Comparison of ENCODE assay signal across 22 cellular contexts in the genomic region with DNA sequence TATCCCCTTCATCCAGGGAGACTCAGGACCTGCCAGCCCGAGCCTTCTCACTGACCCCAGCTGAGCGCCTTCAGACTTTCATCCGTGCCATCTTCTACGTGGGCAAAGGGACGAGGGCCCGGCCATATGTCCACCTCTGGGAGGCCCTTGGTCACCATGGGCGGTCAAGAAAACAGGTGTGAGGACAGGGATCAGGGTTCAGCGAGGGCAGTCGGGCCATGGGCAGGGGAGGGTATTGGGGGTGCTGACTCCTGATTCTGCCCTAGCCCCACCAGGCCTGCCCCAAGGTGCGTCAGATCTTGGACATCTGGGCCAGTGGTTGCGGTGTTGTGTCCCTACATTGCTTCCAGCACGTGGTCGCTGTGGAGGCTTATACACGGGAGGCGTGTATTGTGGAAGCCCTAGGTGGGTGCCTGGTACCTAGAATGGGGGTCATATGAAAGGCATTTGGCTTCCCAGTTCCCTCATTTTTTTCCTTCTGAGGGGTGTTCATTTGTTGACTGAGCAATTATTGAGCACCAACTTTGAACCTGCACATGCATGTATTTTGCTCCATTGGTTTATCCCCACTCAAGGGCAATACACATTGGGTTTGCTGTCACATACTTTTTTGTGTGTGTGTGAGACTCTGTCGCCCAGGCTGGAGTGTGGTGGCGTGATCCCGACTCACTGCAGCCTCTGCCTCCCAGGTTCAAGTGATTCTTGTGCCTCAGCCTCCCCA. TPM values are rescaled to one million over a fixed set of nuclear protein-coding genes. Genes with fewer than 3 reads are reported as not detected.
DNase-seq lines count a peak whose midpoint lies in the region; ATAC-seq, FAIRE-seq and TF ChIP-seq lines count a peak whose summit lies in the region.
"Had no signal": no experiment of that assay in that cellular context is flagged by ENCODE, and none has a peak within 500 bp of the region (broad histone marks: within the 10 kb centered on the region; RNA-seq: fewer than 3 reads in every experiment).

No MANE protein-coding gene starts in this region.

- H3K14ac ChIP-seq in mesenchymal stem cell (ENCODE audit: low read length in 2 of 2) = no peak overlapping the region

- DNase-seq in K562 (ENCODE audit: extremely low read depth in 1 of 4, low spot score in 3 of 4) = no peak
- no peak for DNase-seq in mesenchymal stem cell
- no peak for DNase-seq in ascending aorta (ENCODE audit: low spot score in 2 of 2)
- no peak for DNase-seq in GOT3 (lab: John Stamatoyannopoulos, UW)
- DNase-seq: C1 segment of cervical spinal cord; Calu3; CD4-positive, alpha-beta memory T cell; COR-L47; DMS53; DMS79 treated with DMSO at 0.1 percent for 48 hours; GF-D8; GM23248 had no signal

- no peak for TF ChIP-seq EP300 in K562 (IDR thresholded peaks at IDR 0.05; ENCODE audit: low read length)

- H3K18ac ChIP-seq in mesenchymal stem cell (ENCODE audit: low read depth in 1 of 2, low read length in 2 of 2) = no peak overlapping the region

- no peak overlapping the region for H4K91ac ChIP-seq in mesenchymal stem cell (ENCODE audit: low read length)

- peak overlapping the region; percentile 36 for H4K8ac ChIP-seq in mesenchymal stem cell (ENCODE audit: low read length)

- ATAC-seq in K562 (no peak), GM18502 (IDR thresholded peaks at IDR 0.05; ENCODE audit: poor library complexity, unreplicated experiment) (no peak)

- 84% methylated on average over 16 of the region's 18 CpGs for WGBS in K562 (ENCODE audit: insufficient coverage, low coverage, missing lambda C conversion rate)
- WGBS in mesenchymal stem cell = 94% methylated on average over 16 of the region's 18 CpGs

- H3K27ac ChIP-seq in HEK293 (ENCODE audit: extremely low read depth, low read depth, low read length) = no peak overlapping the region
- no peak overlapping the region for H3K27ac ChIP-seq in K562 (ENCODE audit: extremely low read depth, low read depth, low read length)
- no peak overlapping the region for H3K27ac ChIP-seq in mesenchymal stem cell (ENCODE audit: low read length, poor library complexity, severe bottlenecking)
- H3K27ac ChIP-seq in ascending aorta = no peak overlapping the region
- H3K27ac ChIP-seq: GM23248 had no signal

- no peak overlapping the region for H3K4ac ChIP-seq in mesenchymal stem cell (ENCODE audit: low read depth in 1 of 2, low read length in 2 of 2)

- no peak overlapping the region for H2AFZ ChIP-seq in K562 (ENCODE audit: low read depth, low read length)
- H2AFZ ChIP-seq in mesenchymal stem cell (ENCODE audit: low read depth, low read length) = no peak overlapping the region
- H2AFZ ChIP-seq: GM23248 had no signal

- no peak overlapping the region for H2BK120ac ChIP-seq in mesenchymal stem cell (ENCODE audit: low read depth, low read length)

- TF ChIP-seq RAD21 in K562 (CRISPR knock-in tag; conservative IDR thresholded peaks at IDR 0.05 in 1 of 2, IDR thresholded peaks at IDR 0.05 in 1 of 2) = no peak

- BruUV-seq in K562 (replicated peaks; lab: Mats Ljungman, UMichigan) = no TSS peak

- no peak overlapping the region for H2AK5ac ChIP-seq in mesenchymal stem cell (ENCODE audit: low read length, severe bottlenecking)

- no peak overlapping the region for H2BK5ac ChIP-seq in mesenchymal stem cell (ENCODE audit: low read depth, low read length, poor library complexity, severe bottlenecking)

- no peaks in the 10 kb centered on the region for H3K36me3 ChIP-seq in HEK293 (ENCODE audit: control insufficient read depth in 2 of 2, insufficient read depth in 1 of 2, low read length in 2 of 2)
- H3K36me3 ChIP-seq in K562 (ENCODE audit: control insufficient read depth, insufficient read depth, low read length) = peaks cover 13% of the 10 kb centered on the region; the same call in 1 of the 3 replicates
- H3K36me3 ChIP-seq in mesenchymal stem cell (ENCODE audit: control insufficient read depth in 1 of 2, insufficient read depth in 2 of 2, low read depth in 1 of 2, low read length in 2 of 2) = peaks cover 0 to 14% of the 10 kb centered on the region in 2 experiments
- no peaks in the 10 kb centered on the region for H3K36me3 ChIP-seq in ascending aorta

- peaks cover 6% of the 10 kb centered on the region; the same call in 1 of the 2 replicates for H4K20me1 ChIP-seq in K562 (replicated peaks; ENCODE audit: control insufficient read depth, insufficient read depth, low read length)

- H3K4me3 ChIP-seq in HEK293 (ENCODE audit: low read depth, low read length) (no peak overlapping the region), K562 (no peak overlapping the region), mesenchymal stem cell (ENCODE audit: insufficient read depth in 1 of 2, low read depth in 1 of 2, low read length in 2 of 2) (no peak overlapping the region), ascending aorta (no peak overlapping the region)
- H3K4me3 ChIP-seq: GM23248, HAP-1 had no signal

- intact Hi-C loops in K562 (cut with micrococcal nuclease) (no loop called here), ascending aorta (cut with DNase I) (no loop called here)

- H3K9ac ChIP-seq in K562 (ENCODE audit: insufficient read depth in 1 of 2, low read depth in 2 of 2, low read length in 2 of 2) (no peak overlapping the region), mesenchymal stem cell (ENCODE audit: low read length) (no peak overlapping the region)
- H3K9ac ChIP-seq: GM23248 had no signal

- CTCF ChIA-PET in HEK293 (lab: Yijun Ruan, JAX) (interaction anchor here (0.6 to 1.0 kb wide), 2 partner anchors 24 to 45 kb away, joined by 3 to 7 read pairs; no protein-coding TSS in a partner anchor), K562 (lab: Yijun Ruan, JAX; ENCODE audit: low intra/inter-chr PET ratio) (no interaction called here)

- H3K23ac ChIP-seq in mesenchymal stem cell (ENCODE audit: low read length in 2 of 2) = no peak overlapping the region

- TF ChIP-seq POLR2A in K562 (conservative IDR thresholded peaks at IDR 0.05) = no peak

- no peak for FAIRE-seq in K562 (lab: Jason Lieb, UNC)
- FAIRE-seq: GM12891, GM19239, H54 had no signal

- TF ChIP-seq CTCF in HEK293 (tag by site-specific recombination; IDR thresholded peaks at IDR 0.05) (no peak), K562 (IDR thresholded peaks at IDR 0.05 in 2 of 3, conservative IDR thresholded peaks at IDR 0.05 in 1 of 3; ENCODE audit: insufficient read depth in 2 of 3, low read depth in 1 of 3, low read length in 3 of 3) (no peak), ascending aorta (IDR thresholded peaks at IDR 0.05) (no peak)

- H3K4me2 ChIP-seq in K562 (ENCODE audit: insufficient read depth, low read length) = no peak overlapping the region
- H3K4me2 ChIP-seq in mesenchymal stem cell (ENCODE audit: low read length, poor library complexity, severe bottlenecking) = no peak overlapping the region

- H2BK15ac ChIP-seq in mesenchymal stem cell (ENCODE audit: low read depth, poor library complexity, severe bottlenecking) = no peak overlapping the region

- in situ Hi-C loops in K562 (cut with MboI) = loop anchor here (5.0 kb wide), 1 partner anchor 213 kb away; no protein-coding TSS in a partner anchor

- peaks cover 5% of the 10 kb centered on the region; the same call in 2 of the 3 replicates for H3K79me2 ChIP-seq in K562 (ENCODE audit: control insufficient read depth, insufficient read depth, low read length)

- H2BK12ac ChIP-seq in mesenchymal stem cell (ENCODE audit: low read length in 2 of 2) = no peak overlapping the region

- H3K27me3 ChIP-seq in K562 (ENCODE audit: control insufficient read depth in 2 of 2, insufficient read depth in 2 of 2, low read length in 2 of 2) (no peaks in the 10 kb centered on the region), mesenchymal stem cell (ENCODE audit: control insufficient read depth in 1 of 2, insufficient read depth in 1 of 2, low read length in 2 of 2) (peaks cover 0 to 4% of the 10 kb centered on the region in 2 experiments), ascending aorta (peaks cover 8% of the 10 kb centered on the region)

- H3K9me3 ChIP-seq in HEK293 (ENCODE audit: control insufficient read depth, insufficient read depth, low read depth, low read length) (no peaks in the 10 kb centered on the region), K562 (replicated peaks; ENCODE audit: control insufficient read depth, insufficient read depth, low read depth, low read length) (no peaks in the 10 kb centered on the region), mesenchymal stem cell (ENCODE audit: control insufficient read depth, low read length) (no peaks in the 10 kb centered on the region), ascending aorta (no peaks in the 10 kb centered on the region)
- H3K9me3 ChIP-seq: HAP-1 had no signal

- H3K4me1 ChIP-seq in HEK293 (ENCODE audit: control insufficient read depth, insufficient read depth, low read length) (no peaks in the 10 kb centered on the region), K562 (replicated peaks in 1 of 2; ENCODE audit: control insufficient read depth in 2 of 2, insufficient read depth in 2 of 2, low read length in 2 of 2) (peaks cover 2 to 43% of the 10 kb centered on the region in 2 experiments), mesenchymal stem cell (ENCODE audit: control insufficient read depth, insufficient read depth, low read depth, low read length) (peaks cover 9% of the 10 kb centered on the region), ascending aorta (peaks cover 7 to 11% of the 10 kb centered on the region in 2 donors)

- no peaks in the 10 kb centered on the region for H3K9me1 ChIP-seq in K562 (ENCODE audit: control insufficient read depth, insufficient read depth, low read length)

- no peaks in the 10 kb centered on the region for H3K79me1 ChIP-seq in mesenchymal stem cell (replicated peaks; ENCODE audit: low read length, poor library complexity, severe bottlenecking)

- POLR2A ChIA-PET in HEK293 (lab: Yijun Ruan, JAX) (interaction anchor here (0.6 kb wide), 1 partner anchor 25 kb away, joined by 3 read pairs; no protein-coding TSS in a partner anchor), K562 (lab: Yijun Ruan, JAX) (no interaction called here)

RNA-seq across cellular contexts. Expression of gene ANKLE1, which starts 3.9 kb away (rescaled TPM):
- 4.8 and 20.8 TPM in 2 replicates for total RNA-seq in K562 (2011; cell fraction: chromatin; rRNA removed; ENCODE audit: low replicate concordance)
- 15.0 and 17.0 TPM in 2 replicates for total RNA-seq in K562 (2011; cell fraction: nucleolus; rRNA removed)
- 7.6 and 10.9 TPM in 2 replicates for total RNA-seq in K562 (2011; cell fraction: nucleoplasm; rRNA removed)
- 6.1 and 6.9 TPM in 2 replicates for total RNA-seq in K562 (2014; rRNA removed)
- 1.8 and 2.1 TPM in 2 replicates for total RNA-seq in K562 (2014; rRNA removed; fragmentation: Illumina TruSeq; extraction: Trizol)
- 2.9 and 3.5 TPM in 2 replicates for total RNA-seq in K562 (2015; rRNA removed; fragmentation: Illumina TruSeq; extraction: Trizol)
- total RNA-seq in K562 (2021) = 6.2 and 6.7 TPM in 2 replicates
- polyA plus RNA-seq in K562 (2011; rRNA removed) = 2.2 and 3.2 TPM in 2 replicates
- polyA plus RNA-seq in K562 (2011; cell fraction: cytosol; rRNA removed) = 2.1 and 5.0 TPM in 2 replicates
- polyA plus RNA-seq in K562 (2011; cell fraction: nucleus; rRNA removed) = 8.3 and 16.7 TPM in 2 replicates
- polyA plus RNA-seq in K562 (2012) = 3.2 and 5.8 TPM in 2 replicates
- polyA plus RNA-seq in K562 (2014; fragmentation: Illumina TruSeq; extraction: Trizol) = 5.8 and 6.0 TPM in 2 replicates
- under 1 TPM; 0.63 to 0.64 TPM for polyA plus RNA-seq in K562 (2014; fragmentation: Nextera tagmentation; extraction: Ambion mirVana)
- polyA plus RNA-seq in K562 (2014; rRNA removed) = 8.2 and 9.2 TPM in 2 replicates
- polyA minus RNA-seq in K562 (2011; rRNA and poly(A)+ RNA removed) = 0.75 and 1.1 TPM in 2 replicates
- 1.4 and 3.5 TPM in 2 replicates for polyA minus RNA-seq in K562 (2011; cell fraction: cytosol; rRNA and poly(A)+ RNA removed)
- polyA minus RNA-seq in K562 (2011; cell fraction: nucleus; rRNA and poly(A)+ RNA removed) = 3.4 and 4.8 TPM in 2 replicates
- 0.36 TPM for polyA plus RNA-seq in mesenchymal stem cell (2013, experiment 1 of 2)
- 0.34 TPM for polyA plus RNA-seq in mesenchymal stem cell (2013, experiment 2 of 2)
- not detected for total RNA-seq in ascending aorta

RNA-seq across cellular contexts. Expression of gene ABHD8, which starts 17.6 kb away (rescaled TPM):
- 2.0 TPM in 1 of 2 replicates, not detected in the other for total RNA-seq in K562 (2011; cell fraction: chromatin; rRNA removed; ENCODE audit: low replicate concordance)
- 4.0 and 4.2 TPM in 2 replicates for total RNA-seq in K562 (2011; cell fraction: nucleolus; rRNA removed)
- 1.5 and 1.8 TPM in 2 replicates for total RNA-seq in K562 (2011; cell fraction: nucleoplasm; rRNA removed)
- total RNA-seq in K562 (2014; rRNA removed) = 5.0 and 5.8 TPM in 2 replicates
- 0.22 and 0.29 TPM in 2 replicates for total RNA-seq in K562 (2014; rRNA removed; fragmentation: Illumina TruSeq; extraction: Trizol)
- total RNA-seq in K562 (2015; rRNA removed; fragmentation: Illumina TruSeq; extraction: Trizol) = 1.7 and 1.8 TPM in 2 replicates
- 5.6 and 6.6 TPM in 2 replicates for total RNA-seq in K562 (2021)
- 2.3 and 4.2 TPM in 2 replicates for polyA plus RNA-seq in K562 (2011; rRNA removed)
- polyA plus RNA-seq in K562 (2011; cell fraction: cytosol; rRNA removed) = 6.2 and 11.3 TPM in 2 replicates
- polyA plus RNA-seq in K562 (2011; cell fraction: nucleus; rRNA removed) = 2.0 and 2.3 TPM in 2 replicates
- 3.7 and 11.4 TPM in 2 replicates for polyA plus RNA-seq in K562 (2012)
- 0.97 and 2.3 TPM in 2 replicates for polyA plus RNA-seq in K562 (2014; fragmentation: Illumina TruSeq; extraction: Trizol)
- polyA plus RNA-seq in K562 (2014; fragmentation: Nextera tagmentation; extraction: Ambion mirVana) = under 1 TPM in 1 of 2 experiments, not detected in 1; 0.04 TPM
- polyA plus RNA-seq in K562 (2014; rRNA removed) = 3.8 and 5.2 TPM in 2 replicates
- polyA minus RNA-seq in K562 (2011; rRNA and poly(A)+ RNA removed) = 0.96 and 1.6 TPM in 2 replicates
- 3.3 and 5.3 TPM in 2 replicates for polyA minus RNA-seq in K562 (2011; cell fraction: cytosol; rRNA and poly(A)+ RNA removed)
- polyA minus RNA-seq in K562 (2011; cell fraction: nucleus; rRNA and poly(A)+ RNA removed) = 2.7 and 3.0 TPM in 2 replicates
- 5.3 TPM for polyA plus RNA-seq in mesenchymal stem cell (2013, experiment 1 of 2)
- 5.1 TPM for polyA plus RNA-seq in mesenchymal stem cell (2013, experiment 2 of 2)
- 32.2 TPM for total RNA-seq in ascending aorta

RNA-seq across cellular contexts. Expression of gene BABAM1, which starts 18.3 kb away (rescaled TPM):
- 60.5 and 172 TPM in 2 replicates for total RNA-seq in K562 (2011; cell fraction: chromatin; rRNA removed; ENCODE audit: low replicate concordance)
- 114 and 138 TPM in 2 replicates for total RNA-seq in K562 (2011; cell fraction: nucleolus; rRNA removed)
- 106 and 109 TPM in 2 replicates for total RNA-seq in K562 (2011; cell fraction: nucleoplasm; rRNA removed)
- 118 and 150 TPM in 2 replicates for total RNA-seq in K562 (2014; rRNA removed)
- total RNA-seq in K562 (2014; rRNA removed; fragmentation: Illumina TruSeq; extraction: Trizol) = 83.8 and 100 TPM in 2 replicates
- 92.7 and 92.9 TPM in 2 replicates for total RNA-seq in K562 (2015; rRNA removed; fragmentation: Illumina TruSeq; extraction: Trizol)
- total RNA-seq in K562 (2021) = 115 and 116 TPM in 2 replicates
- 131 and 139 TPM in 2 replicates for polyA plus RNA-seq in K562 (2011; rRNA removed)
- polyA plus RNA-seq in K562 (2011; cell fraction: cytosol; rRNA removed) = 143 and 168 TPM in 2 replicates
- polyA plus RNA-seq in K562 (2011; cell fraction: nucleus; rRNA removed) = 198 and 210 TPM in 2 replicates
- 90.9 and 91.9 TPM in 2 replicates for polyA plus RNA-seq in K562 (2012)
- 113 and 124 TPM in 2 replicates for polyA plus RNA-seq in K562 (2014; fragmentation: Illumina TruSeq; extraction: Trizol)
- polyA plus RNA-seq in K562 (2014; fragmentation: Nextera tagmentation; extraction: Ambion mirVana) = 10 to 100 TPM; 14.7 to 21.5 TPM
- polyA plus RNA-seq in K562 (2014; rRNA removed) = 160 and 193 TPM in 2 replicates
- polyA minus RNA-seq in K562 (2011; rRNA and poly(A)+ RNA removed) = 35.7 and 38.4 TPM in 2 replicates
- polyA minus RNA-seq in K562 (2011; cell fraction: cytosol; rRNA and poly(A)+ RNA removed) = 28.1 and 30.4 TPM in 2 replicates
- 18.4 and 26.7 TPM in 2 replicates for polyA minus RNA-seq in K562 (2011; cell fraction: nucleus; rRNA and poly(A)+ RNA removed)
- 100 TPM for polyA plus RNA-seq in mesenchymal stem cell (2013, experiment 1 of 2)
- polyA plus RNA-seq in mesenchymal stem cell (2013, experiment 2 of 2) = 103 TPM
- total RNA-seq in ascending aorta = 85.5 TPM

RNA-seq across cellular contexts. Expression of gene MRPL34, which starts 20.1 kb away (rescaled TPM):
- total RNA-seq in K562 (2011; cell fraction: chromatin; rRNA removed; ENCODE audit: low replicate concordance) = 19.6 and 23.8 TPM in 2 replicates
- 18.0 and 22.4 TPM in 2 replicates for total RNA-seq in K562 (2011; cell fraction: nucleolus; rRNA removed)
- 12.5 and 22.0 TPM in 2 replicates for total RNA-seq in K562 (2011; cell fraction: nucleoplasm; rRNA removed)
- total RNA-seq in K562 (2014; rRNA removed) = 191 and 236 TPM in 2 replicates
- 40.7 and 46.5 TPM in 2 replicates for total RNA-seq in K562 (2014; rRNA removed; fragmentation: Illumina TruSeq; extraction: Trizol)
- 66.9 and 67.3 TPM in 2 replicates for total RNA-seq in K562 (2015; rRNA removed; fragmentation: Illumina TruSeq; extraction: Trizol)
- 129 and 158 TPM in 2 replicates for total RNA-seq in K562 (2021)
- polyA plus RNA-seq in K562 (2011; rRNA removed) = 70.2 and 75.9 TPM in 2 replicates
- 111 and 153 TPM in 2 replicates for polyA plus RNA-seq in K562 (2011; cell fraction: cytosol; rRNA removed)
- polyA plus RNA-seq in K562 (2011; cell fraction: nucleus; rRNA removed) = 45.5 and 64.0 TPM in 2 replicates
- polyA plus RNA-seq in K562 (2012) = 69.4 and 92.1 TPM in 2 replicates
- polyA plus RNA-seq in K562 (2014; fragmentation: Illumina TruSeq; extraction: Trizol) = 72.5 and 85.4 TPM in 2 replicates
- polyA plus RNA-seq in K562 (2014; fragmentation: Nextera tagmentation; extraction: Ambion mirVana) = 10 to 100 TPM; 11.5 to 20.6 TPM
- polyA plus RNA-seq in K562 (2014; rRNA removed) = 256 and 284 TPM in 2 replicates
- 19.7 and 20.4 TPM in 2 replicates for polyA minus RNA-seq in K562 (2011; rRNA and poly(A)+ RNA removed)
- 15.6 and 16.5 TPM in 2 replicates for polyA minus RNA-seq in K562 (2011; cell fraction: cytosol; rRNA and poly(A)+ RNA removed)
- 5.8 and 7.4 TPM in 2 replicates for polyA minus RNA-seq in K562 (2011; cell fraction: nucleus; rRNA and poly(A)+ RNA removed)
- 81.3 TPM for polyA plus RNA-seq in mesenchymal stem cell (2013, experiment 1 of 2)
- 83.5 TPM for polyA plus RNA-seq in mesenchymal stem cell (2013, experiment 2 of 2)
- 98.9 TPM for total RNA-seq in ascending aorta

RNA-seq across cellular contexts. Expression of gene USHBP1, which starts 21.0 kb away (rescaled TPM):
- total RNA-seq in K562 (2011; cell fraction: chromatin; rRNA removed; ENCODE audit: low replicate concordance) = 0.21 and 0.56 TPM in 2 replicates
- 0.53 and 0.83 TPM in 2 replicates for total RNA-seq in K562 (2011; cell fraction: nucleolus; rRNA removed)
- total RNA-seq in K562 (2011; cell fraction: nucleoplasm; rRNA removed) = 0.15 and 0.44 TPM in 2 replicates
- 0.04 and 0.05 TPM in 2 replicates for total RNA-seq in K562 (2014; rRNA removed)
- total RNA-seq in K562 (2014; rRNA removed; fragmentation: Illumina TruSeq; extraction: Trizol) = not detected in 2 replicates
- not detected in 2 replicates for total RNA-seq in K562 (2015; rRNA removed; fragmentation: Illumina TruSeq; extraction: Trizol)
- total RNA-seq in K562 (2021) = 0.16 TPM in 1 of 2 replicates, not detected in the other
- 0.03 TPM in 2 replicates for polyA plus RNA-seq in K562 (2011; rRNA removed)
- polyA plus RNA-seq in K562 (2011; cell fraction: cytosol; rRNA removed) = 0.03 and 0.07 TPM in 2 replicates
- 0.24 and 0.32 TPM in 2 replicates for polyA plus RNA-seq in K562 (2011; cell fraction: nucleus; rRNA removed)
- polyA plus RNA-seq in K562 (2012) = 0.07 and 0.19 TPM in 2 replicates
- polyA plus RNA-seq in K562 (2014; fragmentation: Illumina TruSeq; extraction: Trizol) = 0.10 TPM in 1 of 2 replicates, not detected in the other
- not detected for polyA plus RNA-seq in K562 (2014; fragmentation: Nextera tagmentation; extraction: Ambion mirVana)
- polyA plus RNA-seq in K562 (2014; rRNA removed) = 0.05 and 0.11 TPM in 2 replicates
- not detected in 2 replicates for polyA minus RNA-seq in K562 (2011; rRNA and poly(A)+ RNA removed)
- not detected in 2 replicates for polyA minus RNA-seq in K562 (2011; cell fraction: cytosol; rRNA and poly(A)+ RNA removed)
- polyA minus RNA-seq in K562 (2011; cell fraction: nucleus; rRNA and poly(A)+ RNA removed) = not detected in 2 replicates
- polyA plus RNA-seq in mesenchymal stem cell (2013, experiment 1 of 2) = not detected
- not detected for polyA plus RNA-seq in mesenchymal stem cell (2013, experiment 2 of 2)
- total RNA-seq in ascending aorta = 12.3 TPM
- total RNA-seq: A172, A673, Daoy, GM23248 had no signal
- polyA plus RNA-seq: BJ, GM23248 had no signal
